ENCODE assay signal across 8 cellular contexts in the genomic region with DNA sequence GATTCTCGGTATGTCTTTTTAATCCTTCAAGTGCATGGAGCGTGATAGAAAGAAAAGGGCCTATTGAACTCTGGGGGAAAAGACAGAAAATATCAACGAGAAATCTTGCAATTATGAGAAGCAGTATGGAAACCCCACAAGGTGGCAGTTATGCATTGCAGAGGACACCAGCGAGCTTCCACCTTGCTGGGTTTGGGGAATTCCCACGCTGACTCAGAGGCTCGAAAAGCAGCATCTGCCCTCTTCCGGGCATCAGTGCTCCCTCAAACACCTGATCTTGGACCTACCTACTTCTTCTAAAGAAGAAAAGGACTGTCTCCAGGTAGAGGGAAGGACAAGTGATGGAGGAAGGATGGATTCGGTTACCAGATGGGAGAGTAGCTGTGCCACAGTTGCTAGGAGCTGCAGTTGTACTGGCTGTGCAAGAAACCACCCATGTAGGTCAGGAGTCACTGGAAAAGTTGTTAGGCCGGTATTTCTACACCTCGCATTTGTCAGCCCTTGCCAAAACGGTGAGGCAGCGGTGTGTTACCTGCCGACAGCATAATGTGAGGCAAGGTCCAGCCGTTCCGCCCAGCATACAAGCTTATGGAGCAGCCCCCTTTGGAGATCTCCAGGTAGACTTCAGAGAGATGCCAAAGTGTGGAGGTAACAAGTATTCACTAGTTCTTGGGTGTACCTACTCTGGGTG. TPM values are rescaled to one million over a fixed set of nuclear protein-coding genes. Genes with fewer than 3 reads are reported as not detected.
DNase-seq lines count a peak whose midpoint lies in the region; ATAC-seq and TF ChIP-seq lines count a peak whose summit lies in the region.
"Not testable (repeated sequence)": the region's sequence is repeated elsewhere in the genome, so short reads cannot be mapped to it uniquely, and the experiment has no call there.

No MANE protein-coding gene starts in this region.

- peak; percentile 47 for TF ChIP-seq CTCF in DOHH2 (IDR thresholded peaks at IDR 0.05; ENCODE audit: low read depth, low read length, poor library complexity, severe bottlenecking)
- TF ChIP-seq CTCF in VCaP (conservative IDR thresholded peaks at IDR 0.05), result peak; percentile 63
- peak in 2 of 3 donors; percentile 24 to 47 for TF ChIP-seq CTCF in breast epithelium (IDR thresholded peaks at IDR 0.05)
- TF ChIP-seq CTCF in lower lobe of right lung (IDR thresholded peaks at IDR 0.05), result peak; percentile 16

- not testable (repeated sequence) for H3K79me2 ChIP-seq in DOHH2 (ENCODE audit: control insufficient read depth, low read length)

- ATAC-seq in lower lobe of right lung; stimulated activated naive CD8-positive, alpha-beta T cell treated with anti-CD3 and anti-CD28 coated beads, Interleukin-15, Interleukin-2, amounts not matched to agents 100 U/mL and 50 U/mL, for 24 hours: not testable (repeated sequence)

- not testable (repeated sequence) for H3K4me2 ChIP-seq in DOHH2 (ENCODE audit: low read length)

- not testable (repeated sequence) for H3K4me3 ChIP-seq in DOHH2 (ENCODE audit: low read length); breast epithelium; lower lobe of right lung

- not testable (repeated sequence) for H3K27me3 ChIP-seq in DOHH2 (ENCODE audit: control insufficient read depth, low read length); breast epithelium; lower lobe of right lung (ENCODE audit: low read depth)

- H3K9me3 ChIP-seq in DOHH2 (ENCODE audit: control insufficient read depth, insufficient read depth, low read length); breast epithelium; lower lobe of right lung: not testable (repeated sequence)

- not testable (repeated sequence) for TF ChIP-seq POLR2A in breast epithelium (IDR thresholded peaks at IDR 0.05)

- H3K36me3 ChIP-seq in DOHH2 (ENCODE audit: control insufficient read depth, low read length); breast epithelium; lower lobe of right lung: not testable (repeated sequence)

- intact Hi-C loops in breast epithelium (cut with DNase I; ENCODE audit: low total_unique reads); lower lobe of right lung (cut with DNase I): not testable (repeated sequence)

- DNase-seq in NAMALWA (ENCODE audit: low spot score) (peak; percentile 19), activated T-cell treated with anti-CD3 and anti-CD28 coated beads for 4 hours (peak; percentile 66), breast epithelium (ENCODE audit: low spot score in 2 of 2) (peak in 1 of 2 donors; percentile 87)
- DNase-seq in lower lobe of right lung, result not testable (repeated sequence)
- DNase-seq in stimulated activated CD4-positive, alpha-beta T cell treated with anti-CD3 and anti-CD28 coated beads, Interleukin-2, amount 100 ng/mL, for 4 hours (ENCODE audit: low read depth), result peak; percentile 76
- DNase-seq in stimulated activated naive CD8-positive, alpha-beta T cell treated with anti-CD3 and anti-CD28 coated beads, Interleukin-15, Interleukin-2, amounts not matched to agents 100 U/mL and 50 U/mL, for 24 hours, result peak; percentile 71

- H4K20me1 ChIP-seq in DOHH2 (ENCODE audit: control insufficient read depth, insufficient read depth, low read depth, low read length), result not testable (repeated sequence)

- H3K9me2 ChIP-seq in DOHH2 (replicated peaks; ENCODE audit: control insufficient read depth, low read length), result not testable (repeated sequence)

- not testable (repeated sequence) for H3K4me1 ChIP-seq in DOHH2 (ENCODE audit: control insufficient read depth, low read length); breast epithelium; lower lobe of right lung

- not testable (repeated sequence) for H3F3A ChIP-seq in DOHH2 (ENCODE audit: control insufficient read depth, insufficient read depth)

- H3K27ac ChIP-seq in DOHH2 (ENCODE audit: low read depth, low read length); lower lobe of right lung: not testable (repeated sequence)
- H3K27ac ChIP-seq in VCaP (peak overlapping the region; percentile 69), breast epithelium (peak overlapping the region; percentile 19 to 82)

RNA-seq across cellular contexts. Expression of gene TEX261, which starts 29.0 kb away (rescaled TPM):
- 10 to 100 TPM; 39.5 to 48.8 (median 40.0) TPM for total RNA-seq in breast epithelium
- 71.3 TPM for total RNA-seq in lower lobe of right lung

RNA-seq across cellular contexts. Expression of gene NAGK, which starts 44.8 kb away (rescaled TPM):
- total RNA-seq in breast epithelium (100 to 1,000 TPM in 1 of 3 donors, 10 to 100 TPM in 2; 71.5 to 115 (median 75.1) TPM), lower lobe of right lung (150 TPM)

RNA-seq across cellular contexts. Expression of gene ANKRD53, which starts 45.3 kb away (rescaled TPM):
- total RNA-seq in breast epithelium (1 to 10 TPM; 2.8 to 4.9 (median 3.2) TPM), lower lobe of right lung (1.1 TPM)
